ENCODE assay signal across 1 cellular context in the genomic region with DNA sequence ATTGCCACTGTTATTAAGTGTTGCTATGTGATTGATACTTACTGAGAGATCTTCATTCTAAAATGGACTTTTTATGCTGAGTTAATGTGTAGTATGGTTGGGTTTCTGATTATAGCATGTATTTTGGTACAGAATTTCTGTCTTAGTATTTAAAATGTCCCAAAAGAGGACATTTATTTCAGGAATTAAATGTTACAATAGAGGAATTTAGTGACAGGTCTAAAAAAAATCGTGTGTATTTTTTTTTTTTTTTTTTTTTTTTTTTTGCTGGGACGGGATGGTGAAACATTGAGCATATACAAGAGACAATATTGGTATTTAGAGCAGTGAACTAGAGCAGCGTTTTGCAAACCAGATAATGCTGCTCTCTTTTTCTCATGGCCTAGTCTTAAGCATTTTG.
TF ChIP-seq lines count a peak whose summit lies in the region.

No MANE protein-coding gene starts in this region.

TF ChIP-seq in K562, 482 proteins besides CTCF, POLR2A, EP300 and RAD21 (continued from another document):
- TF ChIP-seq, protein P1, sequence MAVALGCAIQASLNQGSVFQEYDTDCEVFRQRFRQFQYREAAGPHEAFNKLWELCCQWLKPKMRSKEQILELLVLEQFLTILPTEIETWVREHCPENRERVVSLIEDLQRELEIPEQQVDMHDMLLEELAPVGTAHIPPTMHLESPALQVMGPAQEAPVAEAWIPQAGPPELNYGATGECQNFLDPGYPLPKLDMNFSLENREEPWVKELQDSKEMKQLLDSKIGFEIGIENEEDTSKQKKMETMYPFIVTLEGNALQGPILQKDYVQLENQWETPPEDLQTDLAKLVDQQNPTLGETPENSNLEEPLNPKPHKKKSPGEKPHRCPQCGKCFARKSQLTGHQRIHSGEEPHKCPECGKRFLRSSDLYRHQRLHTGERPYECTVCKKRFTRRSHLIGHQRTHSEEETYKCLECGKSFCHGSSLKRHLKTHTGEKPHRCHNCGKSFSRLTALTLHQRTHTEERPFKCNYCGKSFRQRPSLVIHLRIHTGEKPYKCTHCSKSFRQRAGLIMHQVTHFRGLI (CRISPR knock-in tag; IDR thresholded peaks at IDR 0.05) = no peak
- TF ChIP-seq MAX (CRISPR knock-in tag; IDR thresholded peaks at IDR 0.05) = no peak
- TF ChIP-seq PTRF (tag; IDR thresholded peaks at IDR 0.05) = no peak
TF ChIP-seq in K562: peak in this region for 0.
